In the genomic region with DNA sequence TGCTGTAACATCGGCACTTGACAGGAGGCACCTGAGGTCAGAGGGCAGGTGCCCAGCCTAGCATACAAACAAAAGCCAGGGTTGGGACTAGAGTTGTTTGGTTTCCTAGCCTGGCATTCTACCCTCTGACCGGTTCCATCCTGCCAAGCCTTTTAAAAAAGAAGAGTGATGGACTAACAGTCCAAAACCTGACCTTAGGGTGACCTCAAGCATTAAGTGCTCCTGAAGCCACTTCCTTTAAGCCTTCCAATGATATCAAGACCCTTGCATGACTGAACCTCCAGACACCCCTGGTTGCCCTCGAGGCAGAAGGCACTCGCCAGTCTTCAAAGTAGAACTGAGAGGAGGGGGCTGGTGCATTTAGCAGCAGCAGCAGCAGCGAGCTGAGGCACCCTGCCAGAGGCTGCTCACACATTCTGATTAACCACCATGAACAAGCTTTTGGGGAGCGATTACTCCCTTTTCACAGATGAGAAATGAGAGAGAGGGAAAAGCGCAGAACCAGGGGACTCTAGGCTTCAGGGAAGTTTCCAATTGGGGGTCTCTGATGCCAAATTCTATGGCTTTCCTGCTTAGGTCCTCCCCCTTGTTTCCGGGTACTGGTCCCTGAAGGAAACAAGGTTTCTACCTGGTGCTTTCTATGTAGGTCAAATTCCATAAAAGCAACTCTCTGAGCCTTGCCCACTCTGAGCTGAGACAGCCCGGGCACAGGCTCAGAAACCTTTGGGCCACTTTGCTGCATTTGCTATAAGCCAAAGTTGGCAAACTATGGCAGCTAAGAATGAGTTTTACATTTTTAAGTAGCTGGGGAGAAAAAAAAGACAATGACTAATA, we compare ENCODE assay signal across 8 cellular contexts. TPM values are rescaled to one million over a fixed set of nuclear protein-coding genes. Genes with fewer than 3 reads are reported as not detected.
A peak's percentile ranks its signal among the peaks of the same experiment; 100 is the strongest.
DNase-seq lines count a peak whose midpoint lies in the region; ATAC-seq and TF ChIP-seq lines count a peak whose summit lies in the region.

No MANE protein-coding gene starts in this region.

- CTCF ChIA-PET in CD4-positive, alpha-beta T cell (lab: Charles Lee), result interaction anchor here (1.1 to 1.6 kb wide), 2 partner anchors 12 to 25 kb away, joined by 3 read pairs; no protein-coding TSS in a partner anchor

- ATAC-seq in CD4-positive, alpha-beta T cell (ENCODE audit: poor library complexity), result no peak
- ATAC-seq in activated naive CD8-positive, alpha-beta T cell treated with anti-CD3 and anti-CD28 coated beads, Interleukin-2, amount 10 ng/mL, durations not matched to agents 7 days and 5 days (ENCODE audit: low read depth), result no peak
- ATAC-seq in memory B cell (ENCODE audit: low read depth) (no peak), HG03571 (IDR thresholded peaks at IDR 0.05; ENCODE audit: unreplicated experiment) (no peak), HG02588 (IDR thresholded peaks at IDR 0.05; ENCODE audit: unreplicated experiment) (no peak)

- H3K9me3 Mint-ChIP-seq in CD4-positive, alpha-beta T cell, result no peaks in the 10 kb centered on the region
- no peaks in the 10 kb centered on the region for H3K9me3 Mint-ChIP-seq in activated naive CD8-positive, alpha-beta T cell treated with anti-CD3 and anti-CD28 coated beads, Interleukin-2, amount 10 ng/mL, durations not matched to agents 7 days and 5 days
- no peaks in the 10 kb centered on the region for H3K9me3 Mint-ChIP-seq in memory B cell

- peaks cover 29% of the 10 kb centered on the region for H3K36me3 Mint-ChIP-seq in CD4-positive, alpha-beta T cell (ENCODE audit: low read depth)
- peaks cover 36% of the 10 kb centered on the region for H3K36me3 Mint-ChIP-seq in activated naive CD8-positive, alpha-beta T cell treated with anti-CD3 and anti-CD28 coated beads, Interleukin-2, amount 10 ng/mL, durations not matched to agents 7 days and 5 days
- H3K36me3 Mint-ChIP-seq in memory B cell, result peaks cover 20% of the 10 kb centered on the region

- H3K27ac Mint-ChIP-seq in CD4-positive, alpha-beta T cell, result peak overlapping the region; percentile 69
- peak overlapping the region; percentile 89 for H3K27ac Mint-ChIP-seq in activated naive CD8-positive, alpha-beta T cell treated with anti-CD3 and anti-CD28 coated beads, Interleukin-2, amount 10 ng/mL, durations not matched to agents 7 days and 5 days
- peak overlapping the region; percentile 80 for H3K27ac Mint-ChIP-seq in memory B cell

- H3K4me1 Mint-ChIP-seq in CD4-positive, alpha-beta T cell (ENCODE audit: low read depth), result peaks cover 97% of the 10 kb centered on the region
- H3K4me1 Mint-ChIP-seq in activated naive CD8-positive, alpha-beta T cell treated with anti-CD3 and anti-CD28 coated beads, Interleukin-2, amount 10 ng/mL, durations not matched to agents 7 days and 5 days, result peaks cover 80% of the 10 kb centered on the region
- H3K4me1 Mint-ChIP-seq in memory B cell, result peaks cover 64% of the 10 kb centered on the region

- no peaks in the 10 kb centered on the region for H3K27me3 ChIP-seq in CD4-positive, alpha-beta T cell (ENCODE audit: control insufficient read depth, insufficient read depth, low read length)

- peak overlapping the region; percentile 53 for H3K4me3 Mint-ChIP-seq in CD4-positive, alpha-beta T cell
- H3K4me3 Mint-ChIP-seq in activated naive CD8-positive, alpha-beta T cell treated with anti-CD3 and anti-CD28 coated beads, Interleukin-2, amount 10 ng/mL, durations not matched to agents 7 days and 5 days, result peak overlapping the region; percentile 76
- H3K4me3 Mint-ChIP-seq in memory B cell, result peak overlapping the region; percentile 75

- no peak overlapping the region for H3K27ac ChIP-seq in CD4-positive, alpha-beta T cell (ENCODE audit: low read depth, low read length)

- no peak for DNase-seq in CD4-positive, alpha-beta T cell
- DNase-seq in LHCN-M2 (ENCODE audit: low read depth) (peak; percentile 54), memory B cell (ENCODE audit: low spot score in 2 of 2) (no peak), NCI-H510A treated with DMSO at 0.1 percent for 48 hours (lab: John Stamatoyannopoulos, UW) (no peak), GM10266 (ENCODE audit: extremely low spot score) (no peak)
- no peak for DNase-seq in activated naive CD8-positive, alpha-beta T cell treated with anti-CD3 and anti-CD28 coated beads, Interleukin-2, amount 10 ng/mL, durations not matched to agents 7 days and 5 days

- intact Hi-C loops in CD4-positive, alpha-beta T cell (cut with DNase I, micrococcal nuclease), result loop anchor here in 1 of 2 experiments (10.0 kb wide), 1 partner anchor 615 kb away; the partner anchor contains the start of gene FOXJ3

- TF ChIP-seq CTCF in CD4-positive, alpha-beta T cell (IDR thresholded peaks at IDR 0.05), result no peak
- TF ChIP-seq CTCF in GM10266 (IDR thresholded peaks at IDR 0.05; ENCODE audit: control insufficient read depth, insufficient read depth, low read depth, missing control alignments), result no peak

- H3K9me3 ChIP-seq in CD4-positive, alpha-beta T cell (ENCODE audit: control insufficient read depth, low read length), result no peaks in the 10 kb centered on the region

- H3K27me3 Mint-ChIP-seq in CD4-positive, alpha-beta T cell, result no peaks in the 10 kb centered on the region
- H3K27me3 Mint-ChIP-seq in activated naive CD8-positive, alpha-beta T cell treated with anti-CD3 and anti-CD28 coated beads, Interleukin-2, amount 10 ng/mL, durations not matched to agents 7 days and 5 days, result no peaks in the 10 kb centered on the region
- H3K27me3 Mint-ChIP-seq in memory B cell, result no peaks in the 10 kb centered on the region

- POLR2A ChIA-PET in CD4-positive, alpha-beta T cell (lab: Charles Lee), result interaction anchor here (0.8 to 2.0 kb wide), 4 partner anchors 10 to 25 kb away, joined by 3 to 5 read pairs (median 4); no protein-coding TSS in a partner anchor
- POLR2A ChIA-PET in activated naive CD8-positive, alpha-beta T cell treated with anti-CD3 and anti-CD28 coated beads, Interleukin-2, amount 10 ng/mL, durations not matched to agents 7 days and 5 days (lab: Charles Lee), result interaction anchor here (1.9 to 4.5 kb wide), 3 partner anchors 7 to 17 kb away, joined by 5 to 35 read pairs (median 5); no protein-coding TSS in a partner anchor

RNA-seq across cellular contexts. Expression of gene SLC2A1, which starts 9.1 kb away (rescaled TPM):
- 10 to 100 TPM; 78.6 to 80.9 TPM for total RNA-seq in CD4-positive, alpha-beta T cell
- 244 and 317 TPM in 2 replicates for total RNA-seq in LHCN-M2 (2014; rRNA removed)
- 157 TPM for polyA plus RNA-seq in LHCN-M2 (2012)
- 10 to 100 TPM; 80.8 to 82.3 TPM for total RNA-seq in activated naive CD8-positive, alpha-beta T cell treated with anti-CD3 and anti-CD28 coated beads, Interleukin-2, amount 10 ng/mL, durations not matched to agents 7 days and 5 days
